ENCODE assay signal across 1 cellular context in the genomic region with DNA sequence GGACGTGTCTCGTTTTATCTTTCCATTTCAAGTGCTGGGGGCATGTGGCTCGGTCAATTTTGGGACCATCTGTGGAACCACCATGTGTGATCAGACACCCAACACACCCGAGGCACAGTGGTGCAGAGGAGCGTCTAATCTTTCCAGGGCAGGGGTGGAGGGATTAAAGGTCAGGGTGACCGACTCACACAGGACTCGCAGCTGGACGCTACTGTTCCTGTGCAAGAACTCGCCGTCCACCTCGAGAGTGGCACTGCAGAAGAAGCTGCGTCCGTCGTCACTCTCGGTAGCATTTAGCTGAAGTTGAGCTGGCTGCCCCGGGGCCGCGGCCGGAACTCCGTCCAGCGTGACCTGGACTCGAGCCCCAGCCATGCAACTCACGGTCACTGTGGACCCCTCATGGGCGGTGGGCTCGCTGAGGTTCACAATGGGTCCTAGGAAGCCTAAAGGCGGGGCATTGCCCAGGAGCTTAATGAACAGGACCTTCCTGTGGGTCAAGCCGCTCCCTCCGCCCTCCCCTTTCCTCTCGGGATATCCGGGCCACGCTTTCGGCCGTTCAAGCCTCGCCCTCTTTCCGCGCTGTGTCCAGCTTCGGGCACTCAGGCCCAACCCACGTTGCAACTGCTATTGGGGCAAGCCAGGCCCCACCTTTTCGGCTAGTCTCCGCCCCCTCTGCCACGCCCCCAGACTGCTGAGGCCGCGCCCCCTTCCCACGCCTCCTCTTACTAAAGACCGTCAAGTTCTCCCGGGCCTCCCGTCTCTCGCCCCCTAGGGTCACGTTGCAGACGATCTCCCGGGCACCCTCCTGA.
TF ChIP-seq lines count a peak whose summit lies in the region.

No MANE protein-coding gene starts in this region.

TF ChIP-seq in HEK293, 187 proteins besides CTCF, POLR2A, EP300 and RAD21 (continued from another document):
- TF ChIP-seq, protein P1, sequence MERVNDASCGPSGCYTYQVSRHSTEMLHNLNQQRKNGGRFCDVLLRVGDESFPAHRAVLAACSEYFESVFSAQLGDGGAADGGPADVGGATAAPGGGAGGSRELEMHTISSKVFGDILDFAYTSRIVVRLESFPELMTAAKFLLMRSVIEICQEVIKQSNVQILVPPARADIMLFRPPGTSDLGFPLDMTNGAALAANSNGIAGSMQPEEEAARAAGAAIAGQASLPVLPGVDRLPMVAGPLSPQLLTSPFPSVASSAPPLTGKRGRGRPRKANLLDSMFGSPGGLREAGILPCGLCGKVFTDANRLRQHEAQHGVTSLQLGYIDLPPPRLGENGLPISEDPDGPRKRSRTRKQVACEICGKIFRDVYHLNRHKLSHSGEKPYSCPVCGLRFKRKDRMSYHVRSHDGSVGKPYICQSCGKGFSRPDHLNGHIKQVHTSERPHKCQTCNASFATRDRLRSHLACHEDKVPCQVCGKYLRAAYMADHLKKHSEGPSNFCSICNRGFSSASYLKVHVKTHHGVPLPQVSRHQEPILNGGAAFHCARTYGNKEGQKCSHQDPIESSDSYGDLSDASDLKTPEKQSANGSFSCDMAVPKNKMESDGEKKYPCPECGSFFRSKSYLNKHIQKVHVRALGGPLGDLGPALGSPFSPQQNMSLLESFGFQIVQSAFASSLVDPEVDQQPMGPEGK (tag by site-specific recombination; IDR thresholded peaks at IDR 0.05), result peak; percentile 90
- peak; percentile 97 for TF ChIP-seq SP3 (tag by site-specific recombination; IDR thresholded peaks at IDR 0.05)
- TF ChIP-seq KLF10 (tag by site-specific recombination; IDR thresholded peaks at IDR 0.05), result peak; percentile 96
